21 cellular contexts compared by ENCODE assay signal in the genomic region with DNA sequence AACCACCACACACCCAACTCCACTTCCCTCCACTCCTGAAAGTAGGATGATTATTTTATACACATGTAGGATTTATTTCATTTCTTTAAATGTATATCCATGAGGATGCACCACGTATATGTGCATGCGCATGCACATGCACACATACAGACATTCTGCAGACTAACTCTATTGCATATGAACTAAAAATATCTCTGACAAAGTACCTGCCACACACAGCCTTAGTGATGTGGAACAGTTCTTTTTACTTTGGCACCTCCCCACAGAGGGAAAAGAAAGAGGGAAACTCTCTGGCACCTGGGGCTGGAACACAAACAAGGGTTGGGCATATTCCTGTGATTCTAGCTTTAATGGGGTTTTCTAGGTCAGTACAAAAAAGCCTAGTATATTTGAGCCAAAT.
DNase-seq lines count a peak whose midpoint lies in the region; ATAC-seq and TF ChIP-seq lines count a peak whose summit lies in the region.
"Had no signal": no experiment of that assay in that cellular context is flagged by ENCODE, and none has a peak within 500 bp of the region (broad histone marks: within the 10 kb centered on the region; RNA-seq: fewer than 3 reads in every experiment).

No MANE protein-coding gene starts in this region.

- H3K4me2 ChIP-seq in neuronal stem cell (ENCODE audit: insufficient read depth, low read length, poor library complexity, severe bottlenecking), result no peak overlapping the region

- H3K27me3 Mint-ChIP-seq in endothelial cell (ENCODE audit: unreplicated experiment), result no peaks in the 10 kb centered on the region
- H3K27me3 Mint-ChIP-seq: CD4-positive, alpha-beta T cell; IgD-negative memory B cell had no signal

- peaks cover 18% of the 10 kb centered on the region for H3K4me1 Mint-ChIP-seq in endothelial cell (ENCODE audit: unreplicated experiment)

- H3K4me1 ChIP-seq in heart right ventricle, result peaks cover 0 to 4% (median 0%) of the 10 kb centered on the region in 9 donors
- H3K4me1 ChIP-seq in HUES64 (ENCODE audit: insufficient read depth, low read length), result peaks cover 72% of the 10 kb centered on the region
- peaks cover 6 to 11% of the 10 kb centered on the region in 2 donors for H3K4me1 ChIP-seq in neuronal stem cell (ENCODE audit: control insufficient read depth in 2 of 2, insufficient read depth in 1 of 2, low read depth in 1 of 2, low read length in 2 of 2)
- H3K4me1 ChIP-seq: BE2C, Peyer's patch had no signal

- TF ChIP-seq CTCF in heart right ventricle (IDR thresholded peaks at IDR 0.05) (no peak), endothelial cell (IDR thresholded peaks at IDR 0.05; ENCODE audit: unreplicated experiment) (no peak)

- no peak overlapping the region for H3K4me3 Mint-ChIP-seq in endothelial cell (ENCODE audit: unreplicated experiment)
- H3K4me3 Mint-ChIP-seq: CD4-positive, alpha-beta T cell; IgD-negative memory B cell had no signal

- H3K14ac ChIP-seq in neuronal stem cell (ENCODE audit: low read length), result no peak overlapping the region

- H2BK15ac ChIP-seq in neuronal stem cell (ENCODE audit: low read length), result no peak overlapping the region

- H4K91ac ChIP-seq in neuronal stem cell (ENCODE audit: low read depth, low read length, poor library complexity), result no peak overlapping the region

- H3K4me3 ChIP-seq in heart right ventricle (no peak overlapping the region), HUES64 (ENCODE audit: low read length) (no peak overlapping the region), neuronal stem cell (ENCODE audit: low read length in 2 of 2) (no peak overlapping the region)
- H3K4me3 ChIP-seq: Peyer's patch had no signal

- no peaks in the 10 kb centered on the region for H3K9me3 Mint-ChIP-seq in endothelial cell (ENCODE audit: unreplicated experiment)
- H3K9me3 Mint-ChIP-seq: CD4-positive, alpha-beta T cell; IgD-negative memory B cell had no signal

- H3K9ac ChIP-seq in HUES64 (ENCODE audit: low read depth, low read length) (no peak overlapping the region), neuronal stem cell (ENCODE audit: low read depth, low read length, poor library complexity) (no peak overlapping the region)

- H2BK12ac ChIP-seq in neuronal stem cell (ENCODE audit: low read length), result no peak overlapping the region

- no peak overlapping the region for H3K27ac ChIP-seq in heart right ventricle
- H3K27ac ChIP-seq in HUES64 (ENCODE audit: low read depth, low read length), result peak overlapping the region; percentile 95
- H3K27ac ChIP-seq in neuronal stem cell (replicated peaks; ENCODE audit: low read length), result peak overlapping the region; percentile 30
- H3K27ac ChIP-seq: Peyer's patch had no signal

- H3K18ac ChIP-seq in neuronal stem cell (ENCODE audit: low read length), result no peak overlapping the region

- H3K27me3 ChIP-seq in heart right ventricle (no peaks in the 10 kb centered on the region), HUES64 (ENCODE audit: insufficient read depth, low read length) (no peaks in the 10 kb centered on the region), neuronal stem cell (ENCODE audit: control insufficient read depth in 3 of 3, insufficient read depth in 3 of 3, low read depth in 1 of 3, low read length in 3 of 3) (no peaks in the 10 kb centered on the region)
- H3K27me3 ChIP-seq: BE2C, Peyer's patch had no signal

- H2AFZ ChIP-seq in neuronal stem cell (ENCODE audit: low read length), result no peak overlapping the region

- no peak overlapping the region for H3K4ac ChIP-seq in neuronal stem cell (ENCODE audit: low read length)

- H2AK5ac ChIP-seq in neuronal stem cell (ENCODE audit: low read depth, low read length), result no peak overlapping the region

- no peak overlapping the region for H3K23ac ChIP-seq in neuronal stem cell (ENCODE audit: low read depth, low read length, poor library complexity)

- H3K79me1 ChIP-seq in neuronal stem cell (ENCODE audit: low read depth, low read length), result no peaks in the 10 kb centered on the region

- intact Hi-C loops in heart right ventricle (cut with DNase I), result no loop called here
- intact Hi-C loops in cardiac septum (cut with DNase I), result no loop called here

- H2BK120ac ChIP-seq in neuronal stem cell (ENCODE audit: low read depth, low read length), result no peak overlapping the region

- ATAC-seq in heart right ventricle (peak in 6 of 8 donors; percentile 48 to 83 (median 64)), HG02798 (IDR thresholded peaks at IDR 0.05; ENCODE audit: poor library complexity, unreplicated experiment) (no peak)

- DNase-seq in heart right ventricle, result no peak
- DNase-seq in cardiac septum (ENCODE audit: low spot score), result no peak
- no peak for DNase-seq in endothelial cell (ENCODE audit: low spot score)
- no peak for DNase-seq in neuronal stem cell (ENCODE audit: low spot score)
- DNase-seq in activated naive CD4-positive, alpha-beta T cell treated with Interleukin-2 at 50 U/mL for 16 hours, result no peak
- no peak for DNase-seq in HPDE6-E6E7 (ENCODE audit: extremely low spot score)
- DNase-seq: BE2C; Calu3; CD4-positive, alpha-beta T cell; DMS53; Kasumi-1; NCI-H1105; NCI-H1694; NCI-H2107; NCI-H2227 treated with DMSO at 0.1 percent for 48 hours; NCI-H524; Peyer's patch; SHP77 treated with DMSO at 0.1 percent for 48 hours had no signal

- H3K36me3 ChIP-seq in heart right ventricle (peaks cover 0 to 96% (median 36%) of the 10 kb centered on the region in 9 donors), HUES64 (ENCODE audit: insufficient read depth, low read length) (peaks cover 33% of the 10 kb centered on the region), neuronal stem cell (replicated peaks in 1 of 2; ENCODE audit: control insufficient read depth in 2 of 2, insufficient read depth in 2 of 2, low read length in 2 of 2) (peaks cover 2 to 69% of the 10 kb centered on the region in 2 donors)
- H3K36me3 ChIP-seq: BE2C had no signal

- no peaks in the 10 kb centered on the region for H3K36me3 Mint-ChIP-seq in endothelial cell (ENCODE audit: low read depth, unreplicated experiment)

- WGBS in heart right ventricle, 2 donors, result 76 to 79% methylated on average over 2 of the region's 2 CpGs
- WGBS in HUES64, result 100% methylated on average over 2 of the region's 2 CpGs
- no CpG with 5 or more reads among the region's 2 CpGs for WGBS in neuronal stem cell (ENCODE audit: extremely low coverage in 2 of 2, insufficient read length in 2 of 2, insufficient replicate concordance in 1 of 2), 2 donors

- peak overlapping the region; percentile 9 for H3K27ac Mint-ChIP-seq in endothelial cell (ENCODE audit: unreplicated experiment)
- H3K27ac Mint-ChIP-seq: CD4-positive, alpha-beta T cell; IgD-negative memory B cell had no signal

- no peaks in the 10 kb centered on the region for H3K9me3 ChIP-seq in heart right ventricle
- H3K9me3 ChIP-seq in HUES64 (ENCODE audit: insufficient read depth, low read depth, low read length), result no peaks in the 10 kb centered on the region
- no peaks in the 10 kb centered on the region for H3K9me3 ChIP-seq in neuronal stem cell (replicated peaks in 1 of 2; ENCODE audit: control insufficient read depth in 2 of 2, insufficient read depth in 1 of 2, low read depth in 1 of 2, low read length in 2 of 2)
- H3K9me3 ChIP-seq: BE2C, Peyer's patch had no signal

- no peak overlapping the region for H2BK5ac ChIP-seq in neuronal stem cell (ENCODE audit: low read length)

- H4K8ac ChIP-seq in neuronal stem cell (ENCODE audit: low read depth, low read length), result no peak overlapping the region

Comparison
In these comparisons a context has a peak if more than half of its experiments do, and no peak if none do; other contexts are left out.
1. H3K27ac ChIP-seq: peak in HUES64 (single experiment) and neuronal stem cell (single experiment); none in heart right ventricle (0 of 10).